In the genomic region with DNA sequence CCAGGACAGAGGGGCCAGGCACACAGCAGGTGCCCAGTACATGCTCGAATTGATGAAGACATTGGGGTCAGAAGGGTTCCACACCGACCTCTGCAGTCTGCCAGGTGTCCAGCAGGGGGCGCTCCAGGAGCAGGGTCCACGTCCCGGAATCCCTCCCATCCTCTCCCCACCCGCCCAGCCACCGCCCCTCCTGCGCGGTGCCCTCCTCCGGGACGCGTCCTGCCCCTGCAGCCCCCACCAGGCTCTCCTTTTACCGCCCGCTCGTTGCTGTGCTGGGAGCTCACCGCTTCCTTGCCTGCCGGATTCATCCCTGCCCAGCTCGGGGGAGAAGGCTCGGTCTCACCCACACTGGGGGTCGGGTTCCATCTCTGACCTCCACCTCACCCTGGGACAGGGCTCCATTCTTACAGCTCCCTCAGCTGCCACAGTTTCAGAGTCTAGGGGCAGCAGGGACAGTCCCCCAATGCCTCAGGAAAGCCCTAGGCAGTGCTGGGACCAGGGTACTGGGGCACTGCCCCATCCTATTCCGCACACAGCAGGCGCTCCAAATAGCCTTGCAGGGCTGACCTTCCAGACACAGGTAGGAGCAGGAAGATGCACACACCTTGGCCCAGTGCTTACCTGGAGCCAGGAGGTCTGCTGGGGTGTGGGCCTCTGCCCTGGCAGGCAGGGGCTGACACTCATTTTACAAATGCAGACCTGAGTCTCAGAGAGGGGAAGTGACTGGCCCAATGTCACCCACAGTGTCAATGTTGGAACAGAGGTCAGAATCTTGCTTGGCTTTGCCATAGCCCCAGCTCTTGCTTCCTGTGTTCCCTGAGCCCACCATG, we compare ENCODE assay signal across 9 cellular contexts. TPM values are rescaled to one million over a fixed set of nuclear protein-coding genes. Genes with fewer than 3 reads are reported as not detected.
DNase-seq lines count a peak whose midpoint lies in the region; ATAC-seq and TF ChIP-seq lines count a peak whose summit lies in the region.
"Had no signal": no experiment of that assay in that cellular context is flagged by ENCODE, and none has a peak within 500 bp of the region (broad histone marks: within the 10 kb centered on the region; RNA-seq: fewer than 3 reads in every experiment).

No MANE protein-coding gene starts in this region.

- H3K4me1 ChIP-seq in Caco-2 (no peaks in the 10 kb centered on the region), neutrophil (ENCODE audit: control insufficient read depth in 1 of 2, insufficient read depth in 1 of 2, low read depth in 1 of 2, low read length in 1 of 2) (peaks cover 0 to 5% of the 10 kb centered on the region in 2 experiments), thyroid gland (peaks cover 0 to 5% of the 10 kb centered on the region in 2 donors)

- no peaks in the 10 kb centered on the region for H3K9me3 Mint-ChIP-seq in Caco-2 (ENCODE audit: unreplicated experiment)
- no peaks in the 10 kb centered on the region for H3K9me3 Mint-ChIP-seq in activated T-cell treated with anti-CD3 and anti-CD28 coated beads, Interleukin-2, amount 50 U/mL, for 72 hours

- peaks cover 5% of the 10 kb centered on the region for H3K36me3 Mint-ChIP-seq in Caco-2 (ENCODE audit: insufficient read depth, unreplicated experiment)
- no peaks in the 10 kb centered on the region for H3K36me3 Mint-ChIP-seq in activated T-cell treated with anti-CD3 and anti-CD28 coated beads, Interleukin-2, amount 50 U/mL, for 72 hours (ENCODE audit: insufficient read depth in 2 of 2)

- 22 to 24% methylated on average over 16 to 20 of the region's 22 CpGs for WGBS in thyroid gland, 2 donors

- H3K27ac Mint-ChIP-seq in Caco-2 (ENCODE audit: unreplicated experiment), result no peak overlapping the region
- H3K27ac Mint-ChIP-seq in activated T-cell treated with anti-CD3 and anti-CD28 coated beads, Interleukin-2, amount 50 U/mL, for 72 hours, result no peak overlapping the region

- DNase-seq in Caco-2 (peak; percentile 72 to 85), OCI-M1 (lab: John Stamatoyannopoulos, UW) (peak; percentile 70), fibroblast of the aortic adventitia (ENCODE audit: low read depth) (peak; percentile 42), thyroid gland (peak; percentile 47 to 59)
- peak; percentile 75 to 83 for DNase-seq in activated T-cell treated with anti-CD3 and anti-CD28 coated beads, Interleukin-2, amount 50 U/mL, for 72 hours

- intact Hi-C loops in Caco-2 (cut with micrococcal nuclease; ENCODE audit: unreplicated experiment), result loop anchor here (1.0 to 5.0 kb wide), 5 partner anchors 39 to 413 kb away; partner anchors contain the start of gene CCDC174
- intact Hi-C loops in thyroid gland (cut with DNase I), result no loop called here

- H3K9me3 ChIP-seq in Caco-2, result no peaks in the 10 kb centered on the region
- no peaks in the 10 kb centered on the region for H3K9me3 ChIP-seq in neutrophil
- no peaks in the 10 kb centered on the region for H3K9me3 ChIP-seq in thyroid gland

- CTCF ChIA-PET in Caco-2 (lab: Charles Lee), result interaction anchor here (0.6 to 1.3 kb wide), 8 partner anchors 13 to 681 kb away, joined by 3 to 8 read pairs (median 3); no protein-coding TSS in a partner anchor

- ATAC-seq in HG02623 (IDR thresholded peaks at IDR 0.05; ENCODE audit: unreplicated experiment) (peak; percentile 52), HG02981 (IDR thresholded peaks at IDR 0.05; ENCODE audit: unreplicated experiment) (no peak)
- ATAC-seq in activated T-cell treated with anti-CD3 and anti-CD28 coated beads, Interleukin-2, amount 50 U/mL, for 72 hours (replicated peaks in 1 of 2), result peak; percentile 66 to 72

- POLR2A ChIA-PET in Caco-2 (lab: Charles Lee), result no interaction called here

- H3K36me3 ChIP-seq in Caco-2 (ENCODE audit: control insufficient read depth, insufficient read depth, low read length) (no peaks in the 10 kb centered on the region), neutrophil (no peaks in the 10 kb centered on the region), thyroid gland (no peaks in the 10 kb centered on the region)

- H3K27ac ChIP-seq in neutrophil (no peak overlapping the region), thyroid gland (no peak overlapping the region)

- no peaks in the 10 kb centered on the region for H3K27me3 Mint-ChIP-seq in Caco-2 (ENCODE audit: insufficient read depth, unreplicated experiment)
- H3K27me3 Mint-ChIP-seq in activated T-cell treated with anti-CD3 and anti-CD28 coated beads, Interleukin-2, amount 50 U/mL, for 72 hours (ENCODE audit: low read depth), result no peaks in the 10 kb centered on the region

- H3K27me3 ChIP-seq in Caco-2 (replicated peaks; ENCODE audit: control insufficient read depth, insufficient read depth, low read length) (no peaks in the 10 kb centered on the region; the same call in 1 of the 2 replicates), neutrophil (peaks cover 4% of the 10 kb centered on the region), thyroid gland (no peaks in the 10 kb centered on the region)

- no peaks in the 10 kb centered on the region for H3K4me1 Mint-ChIP-seq in Caco-2 (ENCODE audit: low read depth, unreplicated experiment)
- peaks cover 8% of the 10 kb centered on the region for H3K4me1 Mint-ChIP-seq in activated T-cell treated with anti-CD3 and anti-CD28 coated beads, Interleukin-2, amount 50 U/mL, for 72 hours (ENCODE audit: low read depth)

- BruUV-seq in Caco-2 (replicated peaks; lab: Mats Ljungman, UMichigan), result no TSS peak

- no peak for TF ChIP-seq POLR2A in thyroid gland (IDR thresholded peaks at IDR 0.05)

- peak; percentile 91 to 98 for TF ChIP-seq CTCF in Caco-2 (IDR thresholded peaks at IDR 0.05; ENCODE audit: insufficient read depth in 1 of 2, low read depth in 1 of 2, low read length in 1 of 2, severe bottlenecking in 1 of 2, unreplicated experiment in 1 of 2)
- TF ChIP-seq CTCF in fibroblast of the aortic adventitia (IDR thresholded peaks at IDR 0.05; ENCODE audit: insufficient read depth, low read length), result peak; percentile 88
- peak; percentile 94 for TF ChIP-seq CTCF in neutrophil (IDR thresholded peaks at IDR 0.05)
- peak; percentile 49 to 97 (median 80) for TF ChIP-seq CTCF in thyroid gland (IDR thresholded peaks at IDR 0.05)

- peak overlapping the region; percentile 27 for H3K4me3 Mint-ChIP-seq in Caco-2 (ENCODE audit: unreplicated experiment)
- no peak overlapping the region for H3K4me3 Mint-ChIP-seq in activated T-cell treated with anti-CD3 and anti-CD28 coated beads, Interleukin-2, amount 50 U/mL, for 72 hours

- no peak overlapping the region for H3K4me3 ChIP-seq in Caco-2 (ENCODE audit: low read depth, low read length)
- no peak overlapping the region for H3K4me3 ChIP-seq in fibroblast of the aortic adventitia (ENCODE audit: low read depth, low read length)
- no peak overlapping the region for H3K4me3 ChIP-seq in neutrophil (ENCODE audit: low read depth in 1 of 2, low read length in 1 of 2)
- no peak overlapping the region for H3K4me3 ChIP-seq in thyroid gland (replicated peaks in 1 of 3)

RNA-seq across cellular contexts. Expression of gene GRIP2, which starts 31.0 kb away (rescaled TPM):
- 2.2 and 4.5 TPM in 2 replicates for total RNA-seq in Caco-2 (2022)
- under 1 TPM in 1 of 2 donors, not detected in 1; 0.07 TPM for total RNA-seq in activated T-cell treated with anti-CD3 and anti-CD28 coated beads, Interleukin-2, amount 50 U/mL, for 72 hours
- 0.90 TPM in 2 replicates for total RNA-seq in fibroblast of the aortic adventitia (ENCODE audit: low replicate concordance)
- under 1 TPM; 0.22 to 0.44 (median 0.39) TPM for total RNA-seq in thyroid gland
- total RNA-seq: activated CD8-positive, alpha-beta memory T cell treated with anti-CD3 and anti-CD28 coated beads for 36 hours had no signal
